26 cellular contexts compared by ENCODE assay signal in the genomic region with DNA sequence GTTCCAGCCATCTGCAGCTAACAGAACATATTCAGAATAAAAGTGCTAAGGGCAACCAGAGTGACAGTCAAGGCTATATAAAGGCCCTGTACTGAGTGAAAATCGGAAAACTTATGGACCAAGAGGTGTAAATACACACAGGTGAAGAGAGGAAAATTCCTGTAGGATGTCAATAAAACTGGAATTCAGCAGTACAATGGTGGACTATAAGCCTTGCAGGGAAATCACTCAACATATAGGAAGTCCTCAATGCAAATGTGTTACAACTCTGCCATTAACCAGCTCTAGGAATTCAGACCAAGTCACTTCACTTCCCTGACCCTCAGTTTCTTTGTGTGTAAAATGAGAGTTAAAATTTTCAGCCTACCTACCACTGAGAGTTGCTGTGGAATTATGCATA. TPM values are rescaled to one million over a fixed set of nuclear protein-coding genes. Genes with fewer than 3 reads are reported as not detected.
DNase-seq lines count a peak whose midpoint lies in the region; ATAC-seq, FAIRE-seq and TF ChIP-seq lines count a peak whose summit lies in the region.
"Had no signal": no experiment of that assay in that cellular context is flagged by ENCODE, and none has a peak within 500 bp of the region (broad histone marks: within the 10 kb centered on the region; RNA-seq: fewer than 3 reads in every experiment).

No MANE protein-coding gene starts in this region.

- POLR2A ChIA-PET in HepG2 (lab: Yijun Ruan, JAX): interaction anchor here (0.5 to 1.6 kb wide), 2 partner anchors 111 to 135 kb away, joined by 3 to 5 read pairs; no protein-coding TSS in a partner anchor

- H3K4me2 ChIP-seq in HepG2 (ENCODE audit: low read depth, low read length) (peak overlapping the region; percentile 71), SU-DHL-6 (ENCODE audit: low read depth, low read length, poor library complexity, severe bottlenecking) (peak overlapping the region; percentile 100), hepatocyte (no peak overlapping the region)
- H3K4me2 ChIP-seq: KMS-11 had no signal

- H3K79me2 ChIP-seq in HepG2 (ENCODE audit: insufficient read depth, low read length) (peaks cover 98% of the 10 kb centered on the region), SU-DHL-6 (ENCODE audit: insufficient read depth, low read length) (peaks cover 100% of the 10 kb centered on the region), hepatocyte (peaks cover 96% of the 10 kb centered on the region)

- CTCF ChIA-PET in HepG2 (lab: Yijun Ruan, JAX; ENCODE audit: low intra/inter-chr PET ratio, low total read pairs): no interaction called here

- no peaks in the 10 kb centered on the region for H3K36me3 ChIP-seq in HepG2 (replicated peaks in 1 of 2; ENCODE audit: control insufficient read depth in 1 of 2, insufficient read depth in 2 of 2, low read length in 2 of 2)
- H3K36me3 ChIP-seq in right lobe of liver: no peaks in the 10 kb centered on the region
- peaks cover 11% of the 10 kb centered on the region; the same call in 1 of the 2 replicates for H3K36me3 ChIP-seq in SU-DHL-6 (ENCODE audit: low read length)
- no peaks in the 10 kb centered on the region for H3K36me3 ChIP-seq in hepatocyte (replicated peaks; ENCODE audit: insufficient read depth, low read depth)
- H3K36me3 ChIP-seq: esophagus squamous epithelium, stomach, tibial artery had no signal

- TF ChIP-seq EP300 in HepG2 (IDR thresholded peaks at IDR 0.05; ENCODE audit: low read depth in 2 of 2, low read length in 2 of 2) (peak in 1 of 2 experiments; percentile 59; a peak in 1 of 4 replicates), HepG2 (CRISPR knock-in tag; IDR thresholded peaks at IDR 0.05; ENCODE audit: borderline replicate concordance) (no peak)

- DNase-seq in HepG2 (ENCODE audit: low spot score): peak; percentile 81
- no peak for DNase-seq in right lobe of liver
- no peak for DNase-seq in hepatocyte (ENCODE audit: low spot score)
- no peak for DNase-seq in effector CD4-positive, alpha-beta T cell
- no peak for DNase-seq in AML-193 (lab: John Stamatoyannopoulos, UW)
- no peak for DNase-seq in H54 (ENCODE audit: insufficient read length, low spot score)
- DNase-seq: activated CD8-positive, alpha-beta T cell treated with anti-CD3 and anti-CD28 coated beads, Interleukin-2, amount 10 ng/mL, durations not matched to agents 7 days and 5 days; activated effector memory CD4-positive, alpha-beta T cell treated with Interleukin-2 at 50 U/mL for 16 hours; activated naive CD8-positive, alpha-beta T cell treated with anti-CD3 and anti-CD28 coated beads for 36 hours; activated T-cell treated with anti-CD3 and anti-CD28 coated beads for 4 hours; aorta; CD8-positive, alpha-beta T cell; DMS 273 treated with DMSO at 0.1 percent for 48 hours; esophagus squamous epithelium; foreskin melanocyte; left cardiac atrium; mammary epithelial cell; naive thymus-derived CD8-positive, alpha-beta T cell; NCI-H187; stomach; tibial artery had no signal

- intact Hi-C loops in HepG2 (cut with micrococcal nuclease; ENCODE audit: unreplicated experiment): loop anchor here (1.0 to 10.0 kb wide), 3 partner anchors 8 to 221 kb away; a partner anchor contains a TSS
- intact Hi-C loops in right lobe of liver (cut with DNase I): no loop called here

- no peak for TF ChIP-seq POLR2A in HepG2 (IDR thresholded peaks at IDR 0.05; ENCODE audit: insufficient read depth in 1 of 2, low read depth in 2 of 2, low read length in 2 of 2)
- no peak for TF ChIP-seq POLR2A in right lobe of liver (IDR thresholded peaks at IDR 0.05)
- no peak for TF ChIP-seq POLR2A in H54 (IDR thresholded peaks at IDR 0.05; ENCODE audit: low read depth, low read length)

- H3K9me3 ChIP-seq in HepG2 (ENCODE audit: low read length): no peaks in the 10 kb centered on the region
- no peaks in the 10 kb centered on the region for H3K9me3 ChIP-seq in right lobe of liver
- H3K9me3 ChIP-seq in SU-DHL-6 (ENCODE audit: insufficient read depth, low read length): no peaks in the 10 kb centered on the region
- no peaks in the 10 kb centered on the region for H3K9me3 ChIP-seq in hepatocyte (ENCODE audit: low read depth)
- H3K9me3 ChIP-seq: esophagus squamous epithelium, stomach, tibial artery had no signal

- TF ChIP-seq CTCF in HepG2 (CRISPR knock-in tag; IDR thresholded peaks at IDR 0.05): no peak
- no peak for TF ChIP-seq CTCF in right lobe of liver (IDR thresholded peaks at IDR 0.05)
- no peak for TF ChIP-seq CTCF in SU-DHL-6 (IDR thresholded peaks at IDR 0.05; ENCODE audit: insufficient read depth, low read length, poor library complexity, severe bottlenecking)
- TF ChIP-seq CTCF in hepatocyte (IDR thresholded peaks at IDR 0.05; ENCODE audit: poor library complexity): no peak

- peaks cover 56% of the 10 kb centered on the region for H3F3A ChIP-seq in SU-DHL-6 (ENCODE audit: insufficient read depth)

- FAIRE-seq in HepG2 (lab: Jason Lieb, UNC) (peak; percentile 4), H54 (lab: Jason Lieb, UNC) (no peak)
- FAIRE-seq: A204.1 had no signal

- no peak for TF ChIP-seq RAD21 in HepG2 (CRISPR knock-in tag; IDR thresholded peaks at IDR 0.05)

- H3K4me3 ChIP-seq in HepG2 (replicated peaks in 1 of 3; ENCODE audit: insufficient read depth in 1 of 3, low read depth in 2 of 3, low read length in 3 of 3): peak overlapping the region in 2 of 3 experiments; percentile 20 to 36; a peak in 2 of 6 replicates
- no peak overlapping the region for H3K4me3 ChIP-seq in right lobe of liver
- peak overlapping the region; percentile 15 for H3K4me3 ChIP-seq in SU-DHL-6 (ENCODE audit: insufficient read depth, low read length, poor library complexity, severe bottlenecking)
- no peak overlapping the region for H3K4me3 ChIP-seq in hepatocyte
- H3K4me3 ChIP-seq: coronary artery, esophagus squamous epithelium, stomach, tibial artery had no signal

- H4K20me1 ChIP-seq in HepG2 (ENCODE audit: insufficient read depth, low read length) (no peaks in the 10 kb centered on the region; the same call in 1 of the 2 replicates), SU-DHL-6 (ENCODE audit: low read depth, low read length) (peaks cover 35% of the 10 kb centered on the region), hepatocyte (ENCODE audit: insufficient read depth, poor library complexity, severe bottlenecking) (peaks cover 11% of the 10 kb centered on the region)

- no TSS peak for BruUV-seq in HepG2 (replicated peaks; lab: Mats Ljungman, UMichigan)

- in situ Hi-C loops in HepG2 (cut with HindIII; ENCODE audit: extremely low pct_ligation_motif_present, low pct_unique_long_range_greater_than_20kb): no loop called here

- H3K9me2 ChIP-seq in SU-DHL-6 (replicated peaks; ENCODE audit: insufficient read depth, low read length): no peaks in the 10 kb centered on the region
- no peaks in the 10 kb centered on the region for H3K9me2 ChIP-seq in hepatocyte (replicated peaks; ENCODE audit: insufficient read depth)

- H3K27ac ChIP-seq in HepG2 (ENCODE audit: extremely low read length, insufficient read depth, low read length) (peak overlapping the region; percentile 72), right lobe of liver (no peak overlapping the region), SU-DHL-6 (ENCODE audit: low read depth, low read length) (peak overlapping the region; percentile 91), hepatocyte (peak overlapping the region; percentile 38)
- H3K27ac ChIP-seq: coronary artery, esophagus squamous epithelium, KMS-11, tibial artery had no signal

- H3K4me1 ChIP-seq in HepG2 (ENCODE audit: insufficient read depth, low read length) (peaks cover 96% of the 10 kb centered on the region), right lobe of liver (peaks cover 0 to 34% (median 14%) of the 10 kb centered on the region in 4 donors), hepatocyte (ENCODE audit: insufficient read depth) (peaks cover 9% of the 10 kb centered on the region)

- 4% methylated on average over 1 of the region's 1 CpG for whole genome bisulfite sequencing in HepG2 (ENCODE audit: low lambda C conversion rate)
- WGBS in right lobe of liver (ENCODE audit: insufficient coverage, low coverage, low lambda C conversion rate, missing lambda C conversion rate): 88% methylated on average over 1 of the region's 1 CpG
- WGBS in hepatocyte (ENCODE audit: low lambda C conversion rate, missing lambda C conversion rate): 80% methylated on average over 1 of the region's 1 CpG

- H2AFZ ChIP-seq in HepG2 (ENCODE audit: low read length) (no peak overlapping the region), SU-DHL-6 (ENCODE audit: low read depth, low read length, severe bottlenecking) (no peak overlapping the region), hepatocyte (no peak overlapping the region)

- H3K9ac ChIP-seq in HepG2 (ENCODE audit: insufficient read depth, low read depth, low read length) (peak overlapping the region; percentile 44), SU-DHL-6 (ENCODE audit: low read length) (peak overlapping the region; percentile 87)
- H3K9ac ChIP-seq: KMS-11 had no signal

- H3K27me3 ChIP-seq in HepG2 (ENCODE audit: control insufficient read depth in 1 of 2, insufficient read depth in 2 of 2, low read length in 2 of 2) (no peaks in the 10 kb centered on the region), right lobe of liver (no peaks in the 10 kb centered on the region), SU-DHL-6 (ENCODE audit: low read length) (no peaks in the 10 kb centered on the region), hepatocyte (no peaks in the 10 kb centered on the region)
- H3K27me3 ChIP-seq: esophagus squamous epithelium, stomach, tibial artery had no signal

- ATAC-seq in HepG2 (peak; percentile 88), right lobe of liver (no peak), GM21786 (IDR thresholded peaks at IDR 0.05; ENCODE audit: unreplicated experiment) (no peak)
- ATAC-seq: activated CD8-positive, alpha-beta T cell treated with anti-CD3 and anti-CD28 coated beads, Interleukin-2, amount 10 ng/mL, durations not matched to agents 7 days and 5 days; CD8-positive, alpha-beta T cell; left cardiac atrium; naive thymus-derived CD8-positive, alpha-beta T cell had no signal

RNA-seq across cellular contexts. Expression of a gene that starts 7.7 kb away (rescaled TPM):
- total RNA-seq in HepG2 (2016; rRNA removed; fragmentation: Illumina TruSeq; extraction: Trizol) (22.9 and 26.2 TPM in 2 replicates), right lobe of liver (10 to 100 TPM in 5 of 6 experiments, 1 to 10 TPM in 1; 8.4 to 15.3 (median 11.5) TPM), hepatocyte (16.9 and 20.8 TPM in 2 replicates)
- total RNA-seq in HepG2 (2016; cell fraction: cytosol; rRNA removed; fragmentation: Illumina TruSeq; extraction: Trizol; ENCODE audit: low read depth): 6.3 and 6.6 TPM in 2 replicates
- total RNA-seq in HepG2 (2016; cell fraction: insoluble cytoplasmic fraction; rRNA removed; fragmentation: Illumina TruSeq; extraction: Trizol): 22.4 and 23.0 TPM in 2 replicates
- 19.5 and 20.2 TPM in 2 replicates for total RNA-seq in HepG2 (2016; cell fraction: membrane; rRNA removed; fragmentation: Illumina TruSeq; extraction: Trizol)
- total RNA-seq in HepG2 (2016; cell fraction: nucleus; rRNA removed; fragmentation: Illumina TruSeq; extraction: Trizol): 24.0 and 25.4 TPM in 2 replicates
- polyA plus RNA-seq in HepG2 (2011; rRNA removed) (10.0 and 10.5 TPM in 2 replicates), hepatocyte (12.0 and 14.9 TPM in 2 replicates)
- 7.8 and 8.5 TPM in 2 replicates for polyA plus RNA-seq in HepG2 (2011; cell fraction: cytosol; rRNA removed)
- 9.9 and 11.7 TPM in 2 replicates for polyA plus RNA-seq in HepG2 (2011; cell fraction: nucleus; rRNA removed)
- 11.7 and 11.8 TPM in 2 replicates for polyA plus RNA-seq in HepG2 (2012)
- polyA plus RNA-seq in HepG2 (2016; cell fraction: cytosol; fragmentation: Illumina TruSeq; extraction: Trizol; ENCODE audit: low read depth): 6.4 and 6.6 TPM in 2 replicates
- 21.5 and 23.7 TPM in 2 replicates for polyA plus RNA-seq in HepG2 (2016; cell fraction: insoluble cytoplasmic fraction; fragmentation: Illumina TruSeq; extraction: Trizol; ENCODE audit: low read depth)
- 14.7 and 15.3 TPM in 2 replicates for polyA plus RNA-seq in HepG2 (2016; cell fraction: membrane; fragmentation: Illumina TruSeq; extraction: Trizol; ENCODE audit: low read depth)
- polyA plus RNA-seq in HepG2 (2016; cell fraction: nucleus; fragmentation: Illumina TruSeq; extraction: Trizol; ENCODE audit: insufficient read depth, low read depth): 17.9 and 18.1 TPM in 2 replicates
- 7.3 and 18.7 TPM in 2 replicates for polyA minus RNA-seq in HepG2 (2011; rRNA and poly(A)+ RNA removed; ENCODE audit: low replicate concordance)
- 10.2 and 11.8 TPM in 2 replicates for polyA minus RNA-seq in HepG2 (2011; cell fraction: cytosol; rRNA and poly(A)+ RNA removed)
- 45.0 and 45.6 TPM in 2 replicates for polyA minus RNA-seq in HepG2 (2011; cell fraction: nucleus; rRNA and poly(A)+ RNA removed)

Comparison
In these comparisons a context has a peak if more than half of its experiments do, and no peak if none do; other contexts are left out.
1. H3K27ac ChIP-seq: peak in HepG2 (single experiment), SU-DHL-6 (single experiment) and hepatocyte (single experiment); none in right lobe of liver (0 of 3).
2. H3K4me3 ChIP-seq: peak in HepG2 (2 of 3) and SU-DHL-6 (single experiment); none in right lobe of liver (0 of 3) and hepatocyte (single experiment).